1 cellular context compared by ENCODE assay signal in the genomic region with DNA sequence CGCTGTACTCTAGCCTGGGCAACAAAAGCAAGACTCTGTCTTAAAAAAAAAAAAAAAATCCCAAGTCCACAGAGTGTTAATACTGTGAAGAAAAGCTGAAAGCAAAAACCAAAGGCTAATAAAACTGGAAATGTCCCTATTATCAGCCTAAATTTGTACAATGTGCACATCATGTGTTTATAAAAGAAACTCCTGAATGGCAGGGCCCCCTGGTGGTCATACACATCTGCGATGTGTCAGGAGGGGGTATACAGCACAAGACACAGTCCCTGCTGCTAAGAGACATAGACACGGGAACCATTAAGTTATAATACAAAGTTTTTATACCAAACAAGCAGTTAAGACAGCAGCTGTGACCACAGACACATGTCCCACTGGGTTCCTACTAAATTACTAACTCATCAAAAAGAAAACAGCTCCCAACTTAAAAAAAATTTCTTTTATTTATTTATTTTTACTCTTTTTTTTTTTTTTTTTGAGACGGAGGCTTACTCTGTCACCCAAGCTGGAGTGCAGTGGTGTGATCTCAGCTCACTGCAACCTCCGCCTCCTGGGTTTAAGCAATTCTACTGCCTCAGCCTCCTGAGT.
TF ChIP-seq lines count a peak whose summit lies in the region.

No MANE protein-coding gene starts in this region.

TF ChIP-seq in GM12878, 131 proteins besides CTCF, POLR2A, EP300 and RAD21 (continued from another document):
- no peak for TF ChIP-seq KDM1A (IDR thresholded peaks at IDR 0.05; ENCODE audit: borderline replicate concordance)
- TF ChIP-seq CREB1 (IDR thresholded peaks at IDR 0.05; ENCODE audit: low read depth), result no peak
- no peak for TF ChIP-seq SIX5 (IDR thresholded peaks at IDR 0.05; ENCODE audit: low read depth, low read length, severe bottlenecking)
- TF ChIP-seq ZNF274 (IDR thresholded peaks at IDR 0.05; ENCODE audit: insufficient read depth, insufficient read length), result no peak
- TF ChIP-seq SREBF2 (IDR thresholded peaks at IDR 0.05; ENCODE audit: low read length), result no peak
- no peak for TF ChIP-seq MXI1 (IDR thresholded peaks at IDR 0.05; ENCODE audit: low read depth, low read length)
- no peak for TF ChIP-seq CHD2 (IDR thresholded peaks at IDR 0.05; ENCODE audit: borderline replicate concordance, low read depth, low read length)
- TF ChIP-seq JUND (IDR thresholded peaks at IDR 0.05; ENCODE audit: low read depth, low read length), result no peak
- TF ChIP-seq FOXK2 (IDR thresholded peaks at IDR 0.05), result no peak
